In the genomic region with DNA sequence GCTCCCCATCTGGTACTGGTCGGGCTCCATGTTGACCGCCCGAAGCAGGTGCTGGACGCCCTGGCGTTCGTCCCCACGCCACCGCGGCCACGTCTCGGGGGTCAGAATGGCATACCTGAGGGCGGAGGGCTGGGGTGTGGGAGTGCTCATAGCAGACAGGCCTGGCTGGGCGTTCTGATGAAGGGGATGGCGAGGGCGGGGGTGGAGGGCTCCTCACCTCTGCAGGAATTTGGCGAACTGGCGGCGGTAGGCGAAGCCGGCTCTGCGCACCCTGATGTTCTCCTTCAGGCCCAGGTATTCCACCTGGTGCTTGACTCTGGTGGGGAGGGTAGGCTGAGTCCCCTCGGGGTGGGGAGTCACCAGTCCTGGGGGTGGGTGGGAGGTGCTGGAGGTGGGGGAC, we compare ENCODE assay signal across 21 cellular contexts. TPM values are rescaled to one million over a fixed set of nuclear protein-coding genes. Genes with fewer than 3 reads are reported as not detected.
"Had no signal": no experiment of that assay in that cellular context is flagged by ENCODE, and none has a peak within 500 bp of the region (broad histone marks: within the 10 kb centered on the region; RNA-seq: fewer than 3 reads in every experiment).

No MANE protein-coding gene starts in this region.

- H3K27me3 ChIP-seq: dorsolateral prefrontal cortex, heart left ventricle, sigmoid colon, thyroid gland had no signal

- ATAC-seq: heart left ventricle; naive thymus-derived CD4-positive, alpha-beta T cell; stimulated activated memory B cell treated with anti-CD40 and anti-IgM and Interleukin-4, amounts not matched to agents 10 μg/mL and 1 μg/mL and 100 μg/mL, for 72 hours; T-cell had no signal

- DNase-seq: activated CD4-positive, alpha-beta T cell treated with anti-CD3 and anti-CD28 coated beads, Interleukin-2, amount 50 U/mL, for 1 hour; activated naive CD4-positive, alpha-beta T cell treated with Interleukin-2 at 50 U/mL for 16 hours; activated naive CD8-positive, alpha-beta T cell treated with anti-CD3 and anti-CD28 coated beads, Interleukin-2, amount 10 ng/mL, durations not matched to agents 7 days and 5 days; activated T-cell treated with anti-CD3 and anti-CD28 coated beads for 4 hours; amygdala; dorsolateral prefrontal cortex; heart left ventricle; left ventricle myocardium inferior; naive thymus-derived CD4-positive, alpha-beta T cell; occipital lobe; posterior cingulate gyrus; sigmoid colon; SK-N-SH; stimulated activated CD4-positive, alpha-beta T cell treated with anti-CD3 and anti-CD28 coated beads, Interleukin-4, amount 100 ng/mL, for 24 hours; T-cell; T-helper 9 cell; thyroid gland had no signal

- H3K4me1 Mint-ChIP-seq: activated naive CD8-positive, alpha-beta T cell treated with anti-CD3 and anti-CD28 coated beads, Interleukin-2, amount 10 ng/mL, durations not matched to agents 7 days and 5 days; stimulated activated memory B cell treated with anti-CD40 and anti-IgM and Interleukin-4, amounts not matched to agents 10 μg/mL and 1 μg/mL and 100 μg/mL, for 72 hours had no signal

- H3K4me3 Mint-ChIP-seq: activated naive CD8-positive, alpha-beta T cell treated with anti-CD3 and anti-CD28 coated beads, Interleukin-2, amount 10 ng/mL, durations not matched to agents 7 days and 5 days; naive thymus-derived CD4-positive, alpha-beta T cell; stimulated activated memory B cell treated with anti-CD40 and anti-IgM and Interleukin-4, amounts not matched to agents 10 μg/mL and 1 μg/mL and 100 μg/mL, for 72 hours; T-cell had no signal

- H3K27me3 Mint-ChIP-seq: activated naive CD8-positive, alpha-beta T cell treated with anti-CD3 and anti-CD28 coated beads, Interleukin-2, amount 10 ng/mL, durations not matched to agents 7 days and 5 days; naive thymus-derived CD4-positive, alpha-beta T cell; stimulated activated memory B cell treated with anti-CD40 and anti-IgM and Interleukin-4, amounts not matched to agents 10 μg/mL and 1 μg/mL and 100 μg/mL, for 72 hours; T-cell had no signal

- H3K27ac Mint-ChIP-seq: activated naive CD8-positive, alpha-beta T cell treated with anti-CD3 and anti-CD28 coated beads, Interleukin-2, amount 10 ng/mL, durations not matched to agents 7 days and 5 days; activated T-helper 2 cell treated with anti-CD3 and anti-CD28 coated beads, Interferon-gamma antibody, Interleukin-2, Interleukin-4, amounts not matched to agents 10 μg/mL and 5 μg/mL and 100 μg/mL, durations not matched to agents 14 hours and 24 hours and 36 hours; stimulated activated memory B cell treated with anti-CD40 and anti-IgM and Interleukin-4, amounts not matched to agents 10 μg/mL and 1 μg/mL and 100 μg/mL, for 72 hours had no signal

- H3K4me3 ChIP-seq: dorsolateral prefrontal cortex, heart left ventricle, left ventricle myocardium inferior, sigmoid colon, thyroid gland had no signal

- H3K9me3 Mint-ChIP-seq: activated naive CD8-positive, alpha-beta T cell treated with anti-CD3 and anti-CD28 coated beads, Interleukin-2, amount 10 ng/mL, durations not matched to agents 7 days and 5 days; activated T-helper 2 cell treated with anti-CD3 and anti-CD28 coated beads, Interferon-gamma antibody, Interleukin-2, Interleukin-4, amounts not matched to agents 10 μg/mL and 5 μg/mL and 100 μg/mL, durations not matched to agents 14 hours and 24 hours and 36 hours; naive thymus-derived CD4-positive, alpha-beta T cell; stimulated activated memory B cell treated with anti-CD40 and anti-IgM and Interleukin-4, amounts not matched to agents 10 μg/mL and 1 μg/mL and 100 μg/mL, for 72 hours; T-cell had no signal

- H3K27ac ChIP-seq: dorsolateral prefrontal cortex, heart left ventricle, left ventricle myocardium inferior, sigmoid colon, thyroid gland had no signal

- H3K4me1 ChIP-seq: left ventricle myocardium inferior, sigmoid colon, thyroid gland had no signal

- H3K9me3 ChIP-seq: heart left ventricle, left ventricle myocardium inferior, sigmoid colon, SK-N-SH, thyroid gland had no signal

- H3K36me3 ChIP-seq: left ventricle myocardium inferior, sigmoid colon, thyroid gland had no signal

RNA-seq across cellular contexts. Expression of a gene that starts 33.8 kb away (rescaled TPM):
- total RNA-seq: frontal cortex, occipital lobe, renal cortical epithelial cell had no signal
